ENCODE assay signal across 11 cellular contexts in the genomic region with DNA sequence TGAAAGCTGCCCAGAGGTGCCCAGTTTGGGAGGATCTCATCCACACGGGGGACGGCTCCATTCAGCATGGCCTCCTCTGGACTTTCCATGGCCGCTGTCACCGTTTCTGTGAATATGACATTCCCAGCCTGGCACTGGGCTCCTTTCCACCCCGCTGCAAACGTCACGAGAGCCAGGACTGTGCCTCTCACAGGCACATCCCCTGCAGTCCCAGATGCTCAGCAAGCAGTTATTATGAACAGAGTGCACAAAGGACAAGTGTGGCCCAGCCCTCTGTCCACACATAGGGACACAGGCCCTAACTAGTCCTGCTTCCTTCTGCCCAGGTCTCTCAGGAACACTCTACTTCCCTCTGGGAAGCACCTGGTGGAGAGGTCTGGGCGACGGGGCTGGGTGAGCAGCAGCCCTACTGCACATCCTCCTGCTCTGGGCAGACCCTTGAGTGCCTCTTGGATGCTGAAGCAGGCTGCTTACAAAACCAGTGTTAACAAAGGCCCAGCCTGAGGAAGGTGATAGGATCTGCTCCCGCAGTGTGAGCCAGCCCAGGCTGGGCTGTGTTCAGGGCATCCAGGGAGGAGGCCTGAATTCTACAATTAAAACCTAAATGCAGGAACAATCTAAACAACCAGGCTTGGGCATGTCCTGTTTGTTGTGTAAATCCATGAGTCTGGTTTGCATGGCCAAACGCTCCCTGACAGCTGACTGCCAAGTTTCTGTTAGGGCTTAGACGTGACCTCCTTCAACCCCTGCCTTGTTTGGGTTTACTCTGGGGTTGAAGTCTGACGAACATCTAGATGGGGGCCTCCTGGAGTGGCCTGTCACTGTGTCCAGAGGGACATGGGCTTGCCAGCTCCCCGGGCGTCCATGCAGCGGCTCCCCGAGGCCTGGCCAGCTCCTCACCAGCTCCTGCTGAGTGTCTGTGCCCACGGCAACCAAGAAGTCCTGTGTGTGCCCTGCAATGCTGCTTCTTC.
A peak's percentile ranks its signal among the peaks of the same experiment; 100 is the strongest.
DNase-seq lines count a peak whose midpoint lies in the region; ATAC-seq, FAIRE-seq and TF ChIP-seq lines count a peak whose summit lies in the region.
"Had no signal": no experiment of that assay in that cellular context is flagged by ENCODE, and none has a peak within 500 bp of the region (broad histone marks: within the 10 kb centered on the region; RNA-seq: fewer than 3 reads in every experiment).

No MANE protein-coding gene starts in this region.

- H3K36me3 ChIP-seq in SK-N-SH (replicated peaks in 1 of 2; ENCODE audit: control insufficient read depth in 1 of 2, insufficient read depth in 2 of 2, low read length in 1 of 2) (no peaks in the 10 kb centered on the region), bronchial epithelial cell (ENCODE audit: control insufficient read depth, insufficient read depth, low read length) (no peaks in the 10 kb centered on the region), lung (ENCODE audit: control insufficient read depth in 2 of 2, insufficient read depth in 2 of 2, low read length in 2 of 2) (no peaks in the 10 kb centered on the region), upper lobe of right lung (no peaks in the 10 kb centered on the region)
- H3K36me3 ChIP-seq: thoracic aorta had no signal

- CTCF ChIA-PET in SK-N-SH (lab: Yijun Ruan, JAX): interaction anchor here (0.8 to 0.9 kb wide), 2 partner anchors 12 to 272 kb away, joined by 3 to 4 read pairs; no protein-coding TSS in a partner anchor

- no peaks in the 10 kb centered on the region for H3F3A ChIP-seq in SK-N-SH (replicated peaks; ENCODE audit: insufficient read depth)

- H3K27me3 Mint-ChIP-seq in progenitor cell of endocrine pancreas: peaks cover 20% of the 10 kb centered on the region
- H3K27me3 Mint-ChIP-seq: activated naive CD4-positive, alpha-beta T cell treated with anti-CD3 and anti-CD28 coated beads, Interleukin-2, amount 50 U/mL, for 24 hours had no signal

- no peak overlapping the region for H3K4me2 ChIP-seq in SK-N-SH

- no peak overlapping the region for H3K27ac Mint-ChIP-seq in progenitor cell of endocrine pancreas
- H3K27ac Mint-ChIP-seq: activated naive CD4-positive, alpha-beta T cell treated with anti-CD3 and anti-CD28 coated beads, Interleukin-2, amount 50 U/mL, for 24 hours had no signal

- intact Hi-C loops in upper lobe of right lung (cut with DNase I): no loop called here

- DNase-seq in SK-N-SH (peak; percentile 42), bronchial epithelial cell (ENCODE audit: low read depth) (peak; percentile 52), lung (ENCODE audit: low spot score) (no peak), upper lobe of right lung (peak; percentile 63), progenitor cell of endocrine pancreas (ENCODE audit: low spot score, unreplicated experiment) (no peak)
- DNase-seq in activated CD4-positive, alpha-beta T cell treated with anti-CD3 and anti-CD28 coated beads, Interleukin-2, amount 50 U/mL, for 4 hours: no peak

- POLR2A ChIA-PET in SK-N-SH (lab: Yijun Ruan, JAX): no interaction called here

- no peaks in the 10 kb centered on the region for H3K9me3 Mint-ChIP-seq in progenitor cell of endocrine pancreas (ENCODE audit: low read depth)
- H3K9me3 Mint-ChIP-seq: activated naive CD4-positive, alpha-beta T cell treated with anti-CD3 and anti-CD28 coated beads, Interleukin-2, amount 50 U/mL, for 24 hours had no signal

- H3K79me2 ChIP-seq in SK-N-SH (ENCODE audit: insufficient read depth): no peaks in the 10 kb centered on the region

- no peak for TF ChIP-seq EP300 in SK-N-SH (IDR thresholded peaks at IDR 0.05; ENCODE audit: borderline replicate concordance in 1 of 2, low read depth in 1 of 2, low read length in 1 of 2)

- no peak overlapping the region for H2AFZ ChIP-seq in SK-N-SH (ENCODE audit: low read depth)

- no peak for ATAC-seq in SK-N-SH treated with all-trans-retinoic acid at 6 μM for 48 hours
- ATAC-seq in lung (ENCODE audit: insufficient read depth, low FRiP score): no peak
- peak; percentile 40 for ATAC-seq in upper lobe of right lung
- no peak for ATAC-seq in GM21526 (IDR thresholded peaks at IDR 0.05; ENCODE audit: low FRiP score, unreplicated experiment)

- H3K27me3 ChIP-seq in SK-N-SH (ENCODE audit: insufficient read depth): no peaks in the 10 kb centered on the region
- H3K27me3 ChIP-seq in bronchial epithelial cell (ENCODE audit: control insufficient read depth, insufficient read depth, low read length): no peaks in the 10 kb centered on the region
- no peaks in the 10 kb centered on the region for H3K27me3 ChIP-seq in lung (ENCODE audit: control insufficient read depth, insufficient read depth)
- H3K27me3 ChIP-seq in upper lobe of right lung: no peaks in the 10 kb centered on the region

- no peaks in the 10 kb centered on the region for H3K9me2 ChIP-seq in SK-N-SH

- no peak overlapping the region for H3K4me3 Mint-ChIP-seq in progenitor cell of endocrine pancreas (ENCODE audit: low read depth)
- H3K4me3 Mint-ChIP-seq: activated naive CD4-positive, alpha-beta T cell treated with anti-CD3 and anti-CD28 coated beads, Interleukin-2, amount 50 U/mL, for 24 hours had no signal

- H3K9me3 ChIP-seq in SK-N-SH: no peaks in the 10 kb centered on the region
- no peaks in the 10 kb centered on the region for H3K9me3 ChIP-seq in lung (ENCODE audit: control insufficient read depth in 2 of 2, insufficient read depth in 1 of 2, low read length in 1 of 2)
- no peaks in the 10 kb centered on the region for H3K9me3 ChIP-seq in upper lobe of right lung
- H3K9me3 ChIP-seq: thoracic aorta had no signal

- H3K27ac ChIP-seq in SK-N-SH (ENCODE audit: low read depth in 2 of 2, low read length in 1 of 2) (no peak overlapping the region; a peak in 1 of 4 replicates), lung (ENCODE audit: low read depth in 1 of 2, low read length in 1 of 2) (peak overlapping the region; percentile 2 to 92), upper lobe of right lung (peak overlapping the region; percentile 60)
- H3K27ac ChIP-seq: thoracic aorta had no signal

- H3K4me3 ChIP-seq in SK-N-SH (ENCODE audit: low read depth in 2 of 2, low read length in 1 of 2) (no peak overlapping the region), bronchial epithelial cell (ENCODE audit: low read depth, low read length) (no peak overlapping the region), lung (no peak overlapping the region), upper lobe of right lung (no peak overlapping the region)
- H3K4me3 ChIP-seq: thoracic aorta had no signal

- H3K4me1 ChIP-seq in SK-N-SH (ENCODE audit: control insufficient read depth in 1 of 2, insufficient read depth in 2 of 2, low read depth in 1 of 2, low read length in 1 of 2) (peaks cover 0 to 26% of the 10 kb centered on the region in 2 experiments; a peak in 1 of 4 replicates), lung (ENCODE audit: control insufficient read depth in 2 of 2, insufficient read depth in 2 of 2, low read length in 2 of 2) (peaks cover 7 to 25% of the 10 kb centered on the region in 2 donors), upper lobe of right lung (peaks cover 22% of the 10 kb centered on the region)

- no peak for FAIRE-seq in bronchial epithelial cell (lab: Jason Lieb, UNC)
- FAIRE-seq: endometrium had no signal

- no peaks in the 10 kb centered on the region for H4K20me1 ChIP-seq in SK-N-SH (ENCODE audit: insufficient read depth)

- WGBS in SK-N-SH (ENCODE audit: low lambda C conversion rate): 64% methylated on average over 16 of the region's 18 CpGs
- 53 to 68% methylated on average over 18 of the region's 18 CpGs for WGBS in lung, 2 donors

- no peaks in the 10 kb centered on the region for H3K36me3 Mint-ChIP-seq in progenitor cell of endocrine pancreas (ENCODE audit: insufficient read depth)
- H3K36me3 Mint-ChIP-seq: activated naive CD4-positive, alpha-beta T cell treated with anti-CD3 and anti-CD28 coated beads, Interleukin-2, amount 50 U/mL, for 24 hours had no signal

- no peak for TF ChIP-seq CTCF in SK-N-SH (IDR thresholded peaks at IDR 0.05)
- TF ChIP-seq CTCF in bronchial epithelial cell (IDR thresholded peaks at IDR 0.05; ENCODE audit: insufficient read depth, low read length, severe bottlenecking): no peak
- TF ChIP-seq CTCF in lung (IDR thresholded peaks at IDR 0.05; ENCODE audit: control extremely low read depth, extremely low read depth): no peak
- TF ChIP-seq CTCF in upper lobe of right lung (IDR thresholded peaks at IDR 0.05): no peak
- no peak for TF ChIP-seq CTCF in progenitor cell of endocrine pancreas (IDR thresholded peaks at IDR 0.05; ENCODE audit: unreplicated experiment)

- H3K9ac ChIP-seq in SK-N-SH: no peak overlapping the region

- no peak for TF ChIP-seq RAD21 in SK-N-SH (IDR thresholded peaks at IDR 0.05; ENCODE audit: low read length)

- H3K4me1 Mint-ChIP-seq in progenitor cell of endocrine pancreas (ENCODE audit: low read depth): peaks cover 1% of the 10 kb centered on the region
- H3K4me1 Mint-ChIP-seq: activated naive CD4-positive, alpha-beta T cell treated with anti-CD3 and anti-CD28 coated beads, Interleukin-2, amount 50 U/mL, for 24 hours had no signal

TF ChIP-seq in SK-N-SH, 30 proteins besides CTCF, POLR2A, EP300 and RAD21 (continues in another document):
- TF ChIP-seq NRF1 (IDR thresholded peaks at IDR 0.05; ENCODE audit: low read depth, low read length): no peak

TF ChIP-seq in SK-N-SH treated with all-trans-retinoic acid at 6 μM for 48 hours, 23 proteins besides CTCF, POLR2A, EP300 and RAD21 (continues in another document):
- TF ChIP-seq ZFP3 (CRISPR knock-in tag; IDR thresholded peaks at IDR 0.05) (no peak), BACH2 (CRISPR knock-in tag; IDR thresholded peaks at IDR 0.05; ENCODE audit: borderline replicate concordance) (no peak), TOX (CRISPR knock-in tag; IDR thresholded peaks at IDR 0.05; ENCODE audit: borderline replicate concordance) (no peak), ESRRG (CRISPR knock-in tag; IDR thresholded peaks at IDR 0.05) (no peak), ARNTL (CRISPR knock-in tag; IDR thresholded peaks at IDR 0.05; ENCODE audit: borderline replicate concordance, low read depth) (no peak), RARB (CRISPR knock-in tag; IDR thresholded peaks at IDR 0.05) (no peak), ZNF8 (CRISPR knock-in tag; IDR thresholded peaks at IDR 0.05) (no peak), ZC3H10 (CRISPR knock-in tag; IDR thresholded peaks at IDR 0.05) (no peak), ISL1 (CRISPR knock-in tag; IDR thresholded peaks at IDR 0.05) (no peak), SNAI2 (CRISPR knock-in tag; IDR thresholded peaks at IDR 0.05) (no peak)
- TF ChIP-seq, protein P1, sequence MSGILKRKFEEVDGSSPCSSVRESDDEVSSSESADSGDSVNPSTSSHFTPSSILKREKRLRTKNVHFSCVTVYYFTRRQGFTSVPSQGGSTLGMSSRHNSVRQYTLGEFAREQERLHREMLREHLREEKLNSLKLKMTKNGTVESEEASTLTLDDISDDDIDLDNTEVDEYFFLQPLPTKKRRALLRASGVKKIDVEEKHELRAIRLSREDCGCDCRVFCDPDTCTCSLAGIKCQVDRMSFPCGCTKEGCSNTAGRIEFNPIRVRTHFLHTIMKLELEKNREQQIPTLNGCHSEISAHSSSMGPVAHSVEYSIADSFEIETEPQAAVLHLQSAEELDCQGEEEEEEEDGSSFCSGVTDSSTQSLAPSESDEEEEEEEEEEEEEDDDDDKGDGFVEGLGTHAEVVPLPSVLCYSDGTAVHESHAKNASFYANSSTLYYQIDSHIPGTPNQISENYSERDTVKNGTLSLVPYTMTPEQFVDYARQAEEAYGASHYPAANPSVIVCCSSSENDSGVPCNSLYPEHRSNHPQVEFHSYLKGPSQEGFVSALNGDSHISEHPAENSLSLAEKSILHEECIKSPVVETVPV (CRISPR knock-in tag; IDR thresholded peaks at IDR 0.05): no peak

Comparison
In these comparisons a context has a peak if more than half of its experiments do, and no peak if none do; other contexts are left out.
1. DNase-seq: peak in SK-N-SH (single experiment), bronchial epithelial cell (single experiment) and upper lobe of right lung (single experiment); none in lung (single experiment), activated CD4-positive, alpha-beta T cell treated with anti-CD3 and anti-CD28 coated beads, Interleukin-2, amount 50 U/mL, for 4 hours (0 of 2) and progenitor cell of endocrine pancreas (single experiment).
2. H3K27ac ChIP-seq: peak in lung (2 of 2) and upper lobe of right lung (single experiment); none in SK-N-SH (0 of 2).